Comparison of ENCODE assay signal across 8 cellular contexts in the genomic region with DNA sequence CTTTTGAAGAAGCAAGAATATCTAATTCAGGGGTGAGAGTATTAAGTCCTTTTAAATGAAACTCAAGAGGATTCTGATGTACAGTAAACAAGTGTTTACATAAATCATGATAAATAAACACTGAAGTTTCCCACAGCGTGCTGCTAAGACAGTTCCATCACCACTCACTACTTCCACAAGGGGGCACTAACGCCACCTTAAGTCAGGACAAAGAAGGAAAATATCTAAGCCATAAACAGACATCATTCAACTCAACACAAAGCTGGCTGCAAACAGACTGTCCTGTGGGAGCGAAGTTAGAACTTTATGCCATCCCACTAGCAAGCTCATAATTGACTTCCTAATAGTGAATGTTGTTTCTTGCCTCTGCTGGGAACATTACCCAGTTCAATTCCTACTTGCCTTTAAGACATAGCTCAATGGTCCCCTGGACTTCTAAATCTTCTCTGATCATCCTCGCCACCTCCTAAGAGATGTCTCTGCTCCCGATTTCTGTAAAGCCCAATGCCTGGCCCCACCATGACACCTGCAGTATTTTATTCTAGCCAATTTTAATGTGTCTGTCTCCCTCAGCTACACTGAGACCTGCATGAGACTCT. TPM values are rescaled to one million over a fixed set of nuclear protein-coding genes. Genes with fewer than 3 reads are reported as not detected.
A peak's percentile ranks its signal among the peaks of the same experiment; 100 is the strongest.
DNase-seq lines count a peak whose midpoint lies in the region; ATAC-seq, FAIRE-seq and TF ChIP-seq lines count a peak whose summit lies in the region.

No MANE protein-coding gene starts in this region.

- TF ChIP-seq CTCF in GM10248 (IDR thresholded peaks at IDR 0.05; ENCODE audit: control extremely low read depth, extremely low read depth, low read depth, missing control alignments), result peak; percentile 82
- TF ChIP-seq CTCF in astrocyte (IDR thresholded peaks at IDR 0.05; ENCODE audit: insufficient read depth, low read depth, low read length), result peak; percentile 86

- H3K4me1 Mint-ChIP-seq in astrocyte (ENCODE audit: low read depth, unreplicated experiment), result peaks cover 22% of the 10 kb centered on the region

- no peaks in the 10 kb centered on the region for H3K27me3 ChIP-seq in astrocyte (ENCODE audit: insufficient read depth, low read length)

- no peak overlapping the region for H3K4me3 Mint-ChIP-seq in astrocyte (ENCODE audit: unreplicated experiment)

- H3K4me3 ChIP-seq in astrocyte (ENCODE audit: insufficient read depth, low read depth, low read length), result no peak overlapping the region

- ATAC-seq in HG02970 (IDR thresholded peaks at IDR 0.05; ENCODE audit: low FRiP score, unreplicated experiment), result no peak

- DNase-seq in GM10248 (ENCODE audit: extremely low spot score) (peak; percentile 73), HEK293T (ENCODE audit: extremely low spot score) (peak; percentile 76), NCI-H1417 treated with DMSO at 0.1 percent for 48 hours (lab: John Stamatoyannopoulos, UW) (peak; percentile 41), T-helper 2 cell (peak in 4 of 5 experiments; percentile 17 to 64 (median 33)), astrocyte (ENCODE audit: low read depth) (peak; percentile 52), hypothalamus (lab: John Stamatoyannopoulos, UW) (peak in 27 of 51 donors; percentile 9 to 73 (median 40))
- peak; percentile 32 to 53 (median 48) for DNase-seq in stimulated activated CD4-positive, alpha-beta T cell treated with anti-CD3 and anti-CD28 coated beads, Interleukin-12 subunit alpha, Interleukin-12 subunit beta, amount 100 ng/mL, for 48 hours (ENCODE audit: low read depth in 2 of 3, low spot score in 1 of 3)

- H3K27me3 Mint-ChIP-seq in astrocyte (ENCODE audit: low read depth, unreplicated experiment), result no peaks in the 10 kb centered on the region

- FAIRE-seq in astrocyte (lab: Jason Lieb, UNC), result peak; percentile 88

- H3K36me3 ChIP-seq in astrocyte (ENCODE audit: insufficient read depth, low read length), result no peaks in the 10 kb centered on the region

- no peak overlapping the region for H3K27ac Mint-ChIP-seq in astrocyte (ENCODE audit: unreplicated experiment)

- no peak overlapping the region for H3K9ac ChIP-seq in astrocyte (ENCODE audit: low read length)

- no peaks in the 10 kb centered on the region for H3K9me3 ChIP-seq in astrocyte (ENCODE audit: insufficient read depth, low read depth, low read length)

- peaks cover 25% of the 10 kb centered on the region for H3K36me3 Mint-ChIP-seq in astrocyte (ENCODE audit: low read depth, unreplicated experiment)

- H4K20me1 ChIP-seq in astrocyte (ENCODE audit: insufficient read depth, low read length), result no peaks in the 10 kb centered on the region

- CTCF ChIA-PET in GM10248 (lab: Yijun Ruan, JAX), result interaction anchor here (0.7 to 10.7 kb wide), 50 partner anchors 8 to 993 kb away, joined by 3 to 136 read pairs (median 4); a partner anchor contains a TSS
- CTCF ChIA-PET in HEK293T (lab: Yijun Ruan, JAX), result interaction anchor here (0.6 to 3.9 kb wide), 10 partner anchors 11 to 293 kb away, joined by 3 to 54 read pairs (median 4); no protein-coding TSS in a partner anchor

- H2AFZ ChIP-seq in astrocyte (ENCODE audit: low read depth, low read length), result no peak overlapping the region

- no peaks in the 10 kb centered on the region for H3K79me2 ChIP-seq in astrocyte (ENCODE audit: insufficient read depth, low read length)

- no peaks in the 10 kb centered on the region for H3K4me1 ChIP-seq in astrocyte (ENCODE audit: insufficient read depth, low read length)

- H3K4me2 ChIP-seq in astrocyte (ENCODE audit: low read length), result no peak overlapping the region

- peaks cover 3% of the 10 kb centered on the region for H3K9me3 Mint-ChIP-seq in astrocyte (ENCODE audit: unreplicated experiment)

- no peak overlapping the region for H3K27ac ChIP-seq in astrocyte (ENCODE audit: low read depth, low read length)

- POLR2A ChIA-PET in GM10248 (lab: Yijun Ruan, JAX), result no interaction called here
- POLR2A ChIA-PET in HEK293T (lab: Yijun Ruan, JAX), result no interaction called here

TF ChIP-seq in HEK293T, 16 proteins besides CTCF, POLR2A, EP300 and RAD21:
- TF ChIP-seq, protein P1, sequence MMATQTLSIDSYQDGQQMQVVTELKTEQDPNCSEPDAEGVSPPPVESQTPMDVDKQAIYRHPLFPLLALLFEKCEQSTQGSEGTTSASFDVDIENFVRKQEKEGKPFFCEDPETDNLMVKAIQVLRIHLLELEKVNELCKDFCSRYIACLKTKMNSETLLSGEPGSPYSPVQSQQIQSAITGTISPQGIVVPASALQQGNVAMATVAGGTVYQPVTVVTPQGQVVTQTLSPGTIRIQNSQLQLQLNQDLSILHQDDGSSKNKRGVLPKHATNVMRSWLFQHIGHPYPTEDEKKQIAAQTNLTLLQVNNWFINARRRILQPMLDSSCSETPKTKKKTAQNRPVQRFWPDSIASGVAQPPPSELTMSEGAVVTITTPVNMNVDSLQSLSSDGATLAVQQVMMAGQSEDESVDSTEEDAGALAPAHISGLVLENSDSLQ (IDR thresholded peaks at IDR 0.05), result 0 out of 2 replicates have a peak, but pooled peaks have one; percentile 19
- no peak for TF ChIP-seq L3MBTL2 (conservative IDR thresholded peaks at IDR 0.05)

RNA-seq across cellular contexts. Expression of a gene that starts 36.5 kb away (rescaled TPM):
- total RNA-seq in astrocyte, result 32.6 and 33.3 TPM in 2 replicates

RNA-seq across cellular contexts. Expression of a gene that starts 45.4 kb away (rescaled TPM):
- total RNA-seq in astrocyte, result 375 and 389 TPM in 2 replicates

RNA-seq across cellular contexts. Expression of a gene that starts 48.6 kb away (rescaled TPM):
- total RNA-seq in astrocyte, result 52.5 and 52.6 TPM in 2 replicates
